8 cellular contexts compared by ENCODE assay signal in genomic region chr19:44723299-44723951, GRCh38. TPM values are rescaled to one million over a fixed set of nuclear protein-coding genes. Genes with fewer than 3 reads are reported as not detected.
A peak's percentile ranks its signal among the peaks of the same experiment; 100 is the strongest.
DNase-seq lines count a peak whose midpoint lies in the region; ATAC-seq and TF ChIP-seq lines count a peak whose summit lies in the region.

No MANE protein-coding gene starts in this region.

- H3K27me3 Mint-ChIP-seq in activated T-helper 17 cell treated with anti-CD3 and anti-CD28 coated beads, Interleukin-2, amount 50 U/mL, for 72 hours, result no peaks in the 10 kb centered on the region
- peaks cover 0 to 7% of the 10 kb centered on the region in 2 donors for H3K27me3 Mint-ChIP-seq in natural killer cell (ENCODE audit: low read depth in 2 of 2)

- intact Hi-C loops in natural killer cell (cut with micrococcal nuclease), result loop anchor here (5.0 kb wide), 1 partner anchor 124 kb away; the partner anchor contains the start of gene NECTIN2

- no peaks in the 10 kb centered on the region for H3K36me3 Mint-ChIP-seq in activated T-helper 17 cell treated with anti-CD3 and anti-CD28 coated beads, Interleukin-2, amount 50 U/mL, for 72 hours (ENCODE audit: low read depth)
- no peaks in the 10 kb centered on the region for H3K36me3 Mint-ChIP-seq in natural killer cell

- no peaks in the 10 kb centered on the region for H3K9me3 Mint-ChIP-seq in activated T-helper 17 cell treated with anti-CD3 and anti-CD28 coated beads, Interleukin-2, amount 50 U/mL, for 72 hours
- H3K9me3 Mint-ChIP-seq in natural killer cell, result no peaks in the 10 kb centered on the region

- peak overlapping the region; percentile 26 for H3K4me3 Mint-ChIP-seq in activated T-helper 17 cell treated with anti-CD3 and anti-CD28 coated beads, Interleukin-2, amount 50 U/mL, for 72 hours
- no peak overlapping the region for H3K4me3 Mint-ChIP-seq in natural killer cell

- DNase-seq in natural killer cell (no peak), GM20000 (ENCODE audit: low spot score) (no peak)
- no peak for DNase-seq in stimulated activated CD4-positive, alpha-beta T cell treated with anti-CD3 and anti-CD28 coated beads, Interleukin-2, amount 100 ng/mL, for 24 hours
- no peak for DNase-seq in stimulated activated CD4-positive, alpha-beta T cell treated with anti-CD3 and anti-CD28 coated beads, Interleukin-4, amount 100 ng/mL, for 24 hours

- H3K27ac Mint-ChIP-seq in activated T-helper 17 cell treated with anti-CD3 and anti-CD28 coated beads, Interleukin-2, amount 50 U/mL, for 72 hours, result no peak overlapping the region
- no peak overlapping the region for H3K27ac Mint-ChIP-seq in natural killer cell

- TF ChIP-seq CTCF in natural killer cell (IDR thresholded peaks at IDR 0.05), result no peak
- no peak for TF ChIP-seq CTCF in GM20000 (IDR thresholded peaks at IDR 0.05; ENCODE audit: extremely low read depth, missing control alignments)

- H3K4me1 Mint-ChIP-seq in activated T-helper 17 cell treated with anti-CD3 and anti-CD28 coated beads, Interleukin-2, amount 50 U/mL, for 72 hours, result peaks cover 17% of the 10 kb centered on the region
- peaks cover 9 to 21% of the 10 kb centered on the region in 2 donors for H3K4me1 Mint-ChIP-seq in natural killer cell

- ATAC-seq in GM18517 (IDR thresholded peaks at IDR 0.05; ENCODE audit: unreplicated experiment) (peak; percentile 15), HG03045 (IDR thresholded peaks at IDR 0.05; ENCODE audit: unreplicated experiment) (peak; percentile 37), natural killer cell (peak; percentile 32 to 46 (median 42)), HG03039 (IDR thresholded peaks at IDR 0.05; ENCODE audit: unreplicated experiment) (no peak)
- ATAC-seq in activated T-helper 17 cell treated with anti-CD3 and anti-CD28 coated beads, Interleukin-2, amount 50 U/mL, for 72 hours (replicated peaks), result peak; percentile 54

RNA-seq across cellular contexts. Expression of gene CEACAM16, which starts 24.5 kb away (rescaled TPM):
- not detected for total RNA-seq in activated T-helper 17 cell treated with anti-CD3 and anti-CD28 coated beads, Interleukin-2, amount 50 U/mL, for 72 hours
- total RNA-seq in natural killer cell, result not detected

RNA-seq across cellular contexts. Expression of gene BCL3, which starts 25.1 kb away (rescaled TPM):
- total RNA-seq in activated T-helper 17 cell treated with anti-CD3 and anti-CD28 coated beads, Interleukin-2, amount 50 U/mL, for 72 hours, result 10 to 100 TPM; 79.0 to 86.3 TPM
- 100 to 1,000 TPM; 152 to 199 (median 164) TPM for total RNA-seq in natural killer cell

RNA-seq across cellular contexts. Expression of gene CEACAM19, which starts 52.1 kb away (rescaled TPM):
- 1 to 10 TPM; 1.1 to 1.6 TPM for total RNA-seq in activated T-helper 17 cell treated with anti-CD3 and anti-CD28 coated beads, Interleukin-2, amount 50 U/mL, for 72 hours
- 1 to 10 TPM; 2.6 to 4.1 (median 2.7) TPM for total RNA-seq in natural killer cell

RNA-seq across cellular contexts. Expression of gene CBLC, which starts 54.3 kb away (rescaled TPM):
- not detected for total RNA-seq in activated T-helper 17 cell treated with anti-CD3 and anti-CD28 coated beads, Interleukin-2, amount 50 U/mL, for 72 hours
- total RNA-seq in natural killer cell, result not detected
